Comparison of ENCODE assay signal across 12 cellular contexts in genomic region chr12:131947482-131948027, GRCh38. TPM values are rescaled to one million over a fixed set of nuclear protein-coding genes. Genes with fewer than 3 reads are reported as not detected.
DNase-seq lines count a peak whose midpoint lies in the region; ATAC-seq and TF ChIP-seq lines count a peak whose summit lies in the region.
"Had no signal": no experiment of that assay in that cellular context is flagged by ENCODE, and none has a peak within 500 bp of the region (broad histone marks: within the 10 kb centered on the region; RNA-seq: fewer than 3 reads in every experiment).

No MANE protein-coding gene starts in this region.

- peaks cover 11 to 13% of the 10 kb centered on the region in 2 experiments; a peak in 3 of 4 replicates for H3K79me1 ChIP-seq in IMR-90 (ENCODE audit: low read depth in 1 of 2, low read length in 2 of 2)

- intact Hi-C loops in IMR-90 (cut with micrococcal nuclease) (no loop called here), stomach (cut with DNase I; ENCODE audit: low total_unique reads) (no loop called here)

- H3K56ac ChIP-seq in IMR-90 (ENCODE audit: extremely low read depth, insufficient read depth, low read length) = no peak overlapping the region

- ATAC-seq in IMR-90 (ENCODE audit: low read depth) = no peak
- no peak for ATAC-seq in central memory CD8-positive, alpha-beta T cell (replicated peaks; ENCODE audit: extremely low read depth, poor library complexity, severe bottlenecking)

- no peak overlapping the region for H2BK120ac ChIP-seq in IMR-90 (ENCODE audit: low read depth, low read length)

- no peak overlapping the region for H3K4ac ChIP-seq in IMR-90 (ENCODE audit: low read depth, low read length)

- peaks cover 15% of the 10 kb centered on the region for H3K79me2 ChIP-seq in parathyroid adenoma

- no peak overlapping the region for H4K5ac ChIP-seq in IMR-90 (ENCODE audit: low read depth, low read length)

- H3K4me3 Mint-ChIP-seq in T-helper 2 cell treated with Interferon-gamma antibody and Interleukin-4, amounts not matched to agents 5 μg/mL and 100 μg/mL, for 36 hours = no peak overlapping the region
- no peak overlapping the region for H3K4me3 Mint-ChIP-seq in central memory CD8-positive, alpha-beta T cell

- H2AFZ ChIP-seq in IMR-90 (replicated peaks; ENCODE audit: low read length, poor library complexity) (peak overlapping the region; percentile 63), parathyroid adenoma (peak overlapping the region; percentile 50)

- no peaks in the 10 kb centered on the region for H3K9me3 ChIP-seq in IMR-90 (ENCODE audit: control insufficient read depth, insufficient read depth, low read length)
- H3K9me3 ChIP-seq in parathyroid adenoma (ENCODE audit: control insufficient read depth, low read length) = no peaks in the 10 kb centered on the region
- H3K9me3 ChIP-seq in stomach = no peaks in the 10 kb centered on the region

- H2AK5ac ChIP-seq in IMR-90 (ENCODE audit: low read depth, low read length) = peak overlapping the region; percentile 39; the same call in 1 of the 2 replicates

- in situ Hi-C loops in IMR-90 (cut with MboI; ENCODE audit: low sequenced_read_pairs) = no loop called here

- CTCF ChIA-PET in IMR-90 (lab: Yijun Ruan, JAX) = no interaction called here

- no peak overlapping the region for H3K14ac ChIP-seq in IMR-90 (replicated peaks; ENCODE audit: low read depth, low read length)

- WGBS in IMR-90 (ENCODE audit: extremely low coverage in 2 of 2, insufficient read length in 1 of 2), 2 experiments = 47% methylated on average over 2 of the region's 8 CpGs; no CpG with 5 or more reads in 1 of the 2 experiments
- WGBS in stomach, 5 donors = 48 to 57% (median 53%) methylated on average over 8 of the region's 8 CpGs

- H2BK15ac ChIP-seq in IMR-90 (ENCODE audit: low read depth, low read length) = no peak overlapping the region

- H3K4me1 ChIP-seq in IMR-90 (ENCODE audit: control insufficient read depth, insufficient read depth, low read length) = peaks cover 2% of the 10 kb centered on the region
- H3K4me1 ChIP-seq in parathyroid adenoma = peaks cover 4% of the 10 kb centered on the region
- peaks cover 15 to 42% (median 35%) of the 10 kb centered on the region in 4 donors for H3K4me1 ChIP-seq in stomach

- H3K18ac ChIP-seq in IMR-90 (ENCODE audit: low read depth, low read length) = no peak overlapping the region

- no peak overlapping the region for H3K27ac ChIP-seq in IMR-90 (ENCODE audit: insufficient read depth, low read length)
- H3K27ac ChIP-seq in parathyroid adenoma = peak overlapping the region; percentile 11
- peak overlapping the region in 2 of 5 donors; percentile 12 to 91 for H3K27ac ChIP-seq in stomach

- no peak overlapping the region for H4K8ac ChIP-seq in IMR-90 (ENCODE audit: low read depth in 2 of 2, low read length in 2 of 2)

- no peak overlapping the region for H3K23ac ChIP-seq in IMR-90 (ENCODE audit: low read depth, low read length)

- BruUV-seq in IMR-90 (replicated peaks; lab: Mats Ljungman, UMichigan) = no TSS peak

- H3K4me2 ChIP-seq in IMR-90 (ENCODE audit: low read depth, low read length) = no peak overlapping the region
- no peak overlapping the region for H3K4me2 ChIP-seq in parathyroid adenoma (ENCODE audit: low read length)

- peak overlapping the region; percentile 65 for H2AK9ac ChIP-seq in IMR-90 (replicated peaks; ENCODE audit: low read depth, low read length, poor library complexity)

- no peak for DNase-seq in T-helper 2 cell treated with Interferon-gamma antibody and Interleukin-4, amounts not matched to agents 5 μg/mL and 100 μg/mL, for 36 hours (ENCODE audit: low spot score)
- no peak for DNase-seq in T-helper 2 cell
- DNase-seq in IMR-90 = no peak
- DNase-seq in central memory CD8-positive, alpha-beta T cell (ENCODE audit: low spot score in 2 of 2) = no peak
- no peak for DNase-seq in stomach
- no peak for DNase-seq in NCI-H524 (lab: John Stamatoyannopoulos, UW)
- DNase-seq in erythroblast (lab: John Stamatoyannopoulos, UW) = no peak
- DNase-seq: effector CD4-positive, alpha-beta T cell; hypothalamus; NCI-H1436 treated with DMSO at 0.1 percent for 48 hours had no signal

- H3K9me1 ChIP-seq in IMR-90 (ENCODE audit: insufficient read depth, low read length) = peaks cover 4% of the 10 kb centered on the region; the same call in 1 of the 2 replicates

- POLR2A ChIA-PET in IMR-90 (lab: Charles Lee; ENCODE audit: unreplicated experiment) = no interaction called here

- H3K36me3 Mint-ChIP-seq in T-helper 2 cell treated with Interferon-gamma antibody and Interleukin-4, amounts not matched to agents 5 μg/mL and 100 μg/mL, for 36 hours (ENCODE audit: low read depth) = peaks cover 8% of the 10 kb centered on the region
- H3K36me3 Mint-ChIP-seq in central memory CD8-positive, alpha-beta T cell (ENCODE audit: insufficient read depth) = peaks cover 13% of the 10 kb centered on the region

- no peak overlapping the region for H2BK5ac ChIP-seq in IMR-90 (ENCODE audit: low read depth, low read length, poor library complexity, severe bottlenecking)

- H3K27me3 Mint-ChIP-seq in T-helper 2 cell treated with Interferon-gamma antibody and Interleukin-4, amounts not matched to agents 5 μg/mL and 100 μg/mL, for 36 hours (ENCODE audit: low read depth) = no peaks in the 10 kb centered on the region
- no peaks in the 10 kb centered on the region for H3K27me3 Mint-ChIP-seq in central memory CD8-positive, alpha-beta T cell

- no peaks in the 10 kb centered on the region for H3K9me3 Mint-ChIP-seq in T-helper 2 cell treated with Interferon-gamma antibody and Interleukin-4, amounts not matched to agents 5 μg/mL and 100 μg/mL, for 36 hours
- no peaks in the 10 kb centered on the region for H3K9me3 Mint-ChIP-seq in central memory CD8-positive, alpha-beta T cell

- H3K4me3 ChIP-seq in IMR-90 (ENCODE audit: insufficient read depth, low read depth, low read length) (no peak overlapping the region), parathyroid adenoma (ENCODE audit: low read depth, low read length) (no peak overlapping the region), stomach (no peak overlapping the region)
- H3K4me3 ChIP-seq: skin epidermis had no signal

- H4K20me1 ChIP-seq in IMR-90 (ENCODE audit: insufficient read depth, low read length) = peaks cover 16% of the 10 kb centered on the region

- H3K9ac ChIP-seq in IMR-90 (ENCODE audit: low read depth, low read length) (no peak overlapping the region), parathyroid adenoma (no peak overlapping the region)

- peak overlapping the region; percentile 86 for H3K27ac Mint-ChIP-seq in T-helper 2 cell treated with Interferon-gamma antibody and Interleukin-4, amounts not matched to agents 5 μg/mL and 100 μg/mL, for 36 hours
- peak overlapping the region; percentile 86 for H3K27ac Mint-ChIP-seq in central memory CD8-positive, alpha-beta T cell (ENCODE audit: low read depth)

- H3K4me1 Mint-ChIP-seq in T-helper 2 cell treated with Interferon-gamma antibody and Interleukin-4, amounts not matched to agents 5 μg/mL and 100 μg/mL, for 36 hours (ENCODE audit: low read depth) = peaks cover 20% of the 10 kb centered on the region
- peaks cover 8% of the 10 kb centered on the region for H3K4me1 Mint-ChIP-seq in central memory CD8-positive, alpha-beta T cell

- dilution Hi-C loops in IMR-90 (cut with HindIII; ENCODE audit: low sequenced_read_pairs, unreplicated experiment) = no loop called here

- TF ChIP-seq RAD21 in IMR-90 (IDR thresholded peaks at IDR 0.05; ENCODE audit: low read length) = no peak

- TF ChIP-seq CTCF in IMR-90 (conservative IDR thresholded peaks at IDR 0.05; ENCODE audit: low read depth, low read length) (no peak), parathyroid adenoma (IDR thresholded peaks at IDR 0.05) (no peak), stomach (IDR thresholded peaks at IDR 0.05) (no peak)

- H4K91ac ChIP-seq in IMR-90 (ENCODE audit: insufficient read depth, low read depth, low read length) = no peak overlapping the region

- TF ChIP-seq POLR2A in IMR-90 (IDR thresholded peaks at IDR 0.05; ENCODE audit: low read depth, low read length) (no peak), stomach (IDR thresholded peaks at IDR 0.05) (no peak), erythroblast (IDR thresholded peaks at IDR 0.05; ENCODE audit: low read length) (no peak)

- TF ChIP-seq EP300 in stomach (IDR thresholded peaks at IDR 0.05) = no peak

- H3K36me3 ChIP-seq in IMR-90 (ENCODE audit: control insufficient read depth, insufficient read depth, low read length) (peaks cover 10% of the 10 kb centered on the region), parathyroid adenoma (ENCODE audit: control insufficient read depth, insufficient read depth, low read length) (no peaks in the 10 kb centered on the region), stomach (peaks cover 4 to 28% (median 25%) of the 10 kb centered on the region in 4 donors)

- no peak overlapping the region for H2BK20ac ChIP-seq in IMR-90 (ENCODE audit: low read depth, low read length)

- H3K27me3 ChIP-seq in IMR-90 (ENCODE audit: control insufficient read depth, insufficient read depth, low read length) (no peaks in the 10 kb centered on the region), parathyroid adenoma (ENCODE audit: control insufficient read depth, insufficient read depth, low read length) (no peaks in the 10 kb centered on the region), stomach (no peaks in the 10 kb centered on the region)

RNA-seq across cellular contexts. Expression of gene EP400, which starts 2.2 kb away (rescaled TPM):
- total RNA-seq in IMR-90 (2012; rRNA removed) (4.3 and 5.3 TPM in 2 replicates), stomach (10 to 100 TPM; 21.3 to 39.8 (median 24.5) TPM)
- polyA plus RNA-seq in IMR-90 (2012; rRNA removed) (10.3 and 11.4 TPM in 2 replicates), stomach (10 to 100 TPM in 1 of 3 donors, 1 to 10 TPM in 2; 5.2 to 12.0 (median 6.4) TPM)
- polyA plus RNA-seq in IMR-90 (2012; cell fraction: cytosol; rRNA removed) = 5.7 and 6.6 TPM in 2 replicates
- 20.1 and 26.9 TPM in 2 replicates for polyA plus RNA-seq in IMR-90 (2012; cell fraction: nucleus; rRNA removed; ENCODE audit: low replicate concordance)

RNA-seq across cellular contexts. Expression of gene PUS1, which starts 18.5 kb away (rescaled TPM):
- total RNA-seq in IMR-90 (2012; rRNA removed) (11.4 and 14.0 TPM in 2 replicates), stomach (10 to 100 TPM in 3 of 5 donors, 1 to 10 TPM in 2; 3.1 to 13.9 (median 12.3) TPM)
- polyA plus RNA-seq in IMR-90 (2012; rRNA removed) (33.1 and 36.7 TPM in 2 replicates), stomach (10 to 100 TPM; 12.6 to 26.3 (median 12.8) TPM)
- 28.6 and 35.9 TPM in 2 replicates for polyA plus RNA-seq in IMR-90 (2012; cell fraction: cytosol; rRNA removed)
- 86.5 and 151 TPM in 2 replicates for polyA plus RNA-seq in IMR-90 (2012; cell fraction: nucleus; rRNA removed; ENCODE audit: low replicate concordance)

RNA-seq across cellular contexts. Expression of gene ULK1, which starts 53.1 kb away (rescaled TPM):
- total RNA-seq in IMR-90 (2012; rRNA removed) (1.8 and 1.9 TPM in 2 replicates), stomach (10 to 100 TPM; 14.3 to 45.1 (median 23.3) TPM)
- polyA plus RNA-seq in IMR-90 (2012; rRNA removed) (19.2 and 20.0 TPM in 2 replicates), stomach (10 to 100 TPM; 10.2 to 16.9 (median 15.5) TPM)
- 7.8 and 17.2 TPM in 2 replicates for polyA plus RNA-seq in IMR-90 (2012; cell fraction: cytosol; rRNA removed)
- 80.3 and 166 TPM in 2 replicates for polyA plus RNA-seq in IMR-90 (2012; cell fraction: nucleus; rRNA removed; ENCODE audit: low replicate concordance)
